ENCODE assay signal across 7 cellular contexts in the genomic region with DNA sequence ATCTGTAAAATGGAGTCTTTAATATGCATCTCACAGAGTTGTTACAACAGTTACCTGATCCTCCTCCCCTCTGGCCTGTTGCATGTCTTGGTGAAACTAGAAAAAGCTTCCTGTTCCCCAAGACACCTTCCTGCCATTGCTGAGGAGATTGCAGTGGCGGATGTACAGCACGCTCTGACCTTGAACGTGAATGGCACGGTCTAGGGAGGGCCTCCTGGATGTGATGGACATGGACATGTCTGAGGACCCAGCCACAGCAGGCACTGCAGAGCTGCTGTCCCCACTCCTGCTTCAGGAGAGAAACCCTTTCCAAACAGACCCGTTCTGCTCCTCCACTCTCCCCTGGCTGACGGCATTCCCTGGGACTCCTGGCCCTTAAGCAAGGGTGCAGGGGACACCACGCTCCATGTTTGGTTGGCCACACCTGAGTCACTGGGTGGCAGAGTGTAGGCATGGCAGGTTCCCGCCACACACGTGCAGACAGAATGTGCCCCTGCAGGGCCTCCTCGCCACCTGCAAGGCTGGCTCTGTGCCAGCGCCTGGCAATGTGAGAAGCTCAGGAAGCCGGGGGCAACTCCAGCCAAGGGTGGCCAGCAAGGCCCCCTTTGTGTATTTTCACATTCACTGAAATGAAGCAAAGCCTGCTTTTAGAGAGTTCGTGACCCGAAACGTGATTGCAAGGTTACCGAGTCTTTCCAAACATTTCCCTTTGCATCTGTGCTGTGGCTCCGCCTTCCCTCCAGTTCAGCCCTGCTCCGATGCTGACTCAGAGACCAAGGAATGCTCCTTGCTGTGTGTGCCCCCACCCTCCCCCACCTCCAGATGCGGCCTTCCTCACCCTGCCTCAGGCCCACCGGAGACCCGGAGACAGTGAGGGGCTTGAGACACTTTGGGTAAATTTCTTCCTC. TPM values are rescaled to one million over a fixed set of nuclear protein-coding genes. Genes with fewer than 3 reads are reported as not detected.
DNase-seq lines count a peak whose midpoint lies in the region; ATAC-seq and TF ChIP-seq lines count a peak whose summit lies in the region.

No MANE protein-coding gene starts in this region.

- peaks cover 0 to 7% (median 0%) of the 10 kb centered on the region in 7 donors for H3K9me3 Mint-ChIP-seq in CD14-positive monocyte

- intact Hi-C loops in CD14-positive monocyte (cut with micrococcal nuclease), result no loop called here

- peak overlapping the region; percentile 93 for H2BK15ac ChIP-seq in neuronal stem cell (ENCODE audit: low read length)

- peak overlapping the region; percentile 36; the same call in 1 of the 2 replicates for H3K9ac ChIP-seq in OCI-LY1 (ENCODE audit: low read length)
- peak overlapping the region; percentile 60 for H3K9ac ChIP-seq in neuronal stem cell (ENCODE audit: low read depth, low read length, poor library complexity)

- no CpG with 5 or more reads among the region's 21 CpGs for WGBS in neuronal stem cell (ENCODE audit: extremely low coverage in 2 of 2, insufficient read length in 2 of 2, insufficient replicate concordance in 1 of 2), 2 donors

- H3K9me3 ChIP-seq in OCI-LY1 (ENCODE audit: low read length), result no peaks in the 10 kb centered on the region
- H3K9me3 ChIP-seq in neuronal stem cell (replicated peaks in 1 of 2; ENCODE audit: control insufficient read depth in 2 of 2, insufficient read depth in 1 of 2, low read depth in 1 of 2, low read length in 2 of 2), result peaks cover 3% of the 10 kb centered on the region in 2 donors

- H4K20me1 ChIP-seq in OCI-LY1 (ENCODE audit: insufficient read depth, low read length), result no peaks in the 10 kb centered on the region

- H3K4me3 ChIP-seq in HL-60 (replicated peaks; ENCODE audit: insufficient read depth, low read length) (no peak overlapping the region), OCI-LY1 (ENCODE audit: low read depth, low read length, poor library complexity, severe bottlenecking) (no peak overlapping the region), neuronal stem cell (ENCODE audit: low read length in 2 of 2) (peak overlapping the region in 1 of 2 donors; percentile 0)

- peak overlapping the region; percentile 17 for H2BK5ac ChIP-seq in neuronal stem cell (ENCODE audit: low read length)

- no peaks in the 10 kb centered on the region; the same call in 1 of the 2 replicates for H3K36me3 ChIP-seq in OCI-LY1 (ENCODE audit: insufficient read depth, low read length)
- no peaks in the 10 kb centered on the region for H3K36me3 ChIP-seq in neuronal stem cell (replicated peaks in 1 of 2; ENCODE audit: control insufficient read depth in 2 of 2, insufficient read depth in 2 of 2, low read length in 2 of 2)

- peak in 1 of 2 experiments; percentile 49 for DNase-seq in HL-60 (ENCODE audit: low read depth in 1 of 2, low spot score in 1 of 2)
- peak; percentile 69 for DNase-seq in fibroblast of gingiva (ENCODE audit: low read depth)
- DNase-seq in neuronal stem cell (ENCODE audit: low spot score), result peak; percentile 70
- DNase-seq in CD14-positive monocyte (ENCODE audit: low spot score), result no peak

- peak overlapping the region; percentile 97 for H2AK5ac ChIP-seq in neuronal stem cell (ENCODE audit: low read depth, low read length)

- no peak overlapping the region for H3K14ac ChIP-seq in neuronal stem cell (ENCODE audit: low read length)

- no peak overlapping the region for H2AFZ ChIP-seq in OCI-LY1 (ENCODE audit: low read length)
- H2AFZ ChIP-seq in neuronal stem cell (ENCODE audit: low read length), result peak overlapping the region; percentile 80

- peaks cover 13% of the 10 kb centered on the region for H3K4me1 Mint-ChIP-seq in CD14-positive monocyte

- peaks cover 0 to 2% (median 0%) of the 10 kb centered on the region in 3 donors for H3K27me3 Mint-ChIP-seq in CD14-positive monocyte (ENCODE audit: low read depth in 3 of 3)

- H3K9me2 ChIP-seq in OCI-LY1 (ENCODE audit: low read depth, low read length), result no peaks in the 10 kb centered on the region

- peak overlapping the region; percentile 73 for H4K91ac ChIP-seq in neuronal stem cell (ENCODE audit: low read depth, low read length, poor library complexity)

- H3K27ac ChIP-seq in HL-60 (replicated peaks) (peak overlapping the region; percentile 45), OCI-LY1 (ENCODE audit: low read depth, low read length, poor library complexity, severe bottlenecking) (peak overlapping the region; percentile 95), neuronal stem cell (replicated peaks; ENCODE audit: low read length) (peak overlapping the region; percentile 71)

- no peak overlapping the region for H3K23ac ChIP-seq in neuronal stem cell (ENCODE audit: low read depth, low read length, poor library complexity)

- H3K4me2 ChIP-seq in OCI-LY1 (ENCODE audit: low read length), result peak overlapping the region; percentile 39; the same call in 1 of the 2 replicates
- H3K4me2 ChIP-seq in neuronal stem cell (ENCODE audit: insufficient read depth, low read length, poor library complexity, severe bottlenecking), result peak overlapping the region; percentile 27

- no peaks in the 10 kb centered on the region for H3K27me3 ChIP-seq in HL-60 (ENCODE audit: insufficient read depth, poor library complexity, severe bottlenecking)
- no peaks in the 10 kb centered on the region for H3K27me3 ChIP-seq in OCI-LY1 (ENCODE audit: insufficient read depth, low read length)
- H3K27me3 ChIP-seq in neuronal stem cell (ENCODE audit: control insufficient read depth in 3 of 3, insufficient read depth in 3 of 3, low read depth in 1 of 3, low read length in 3 of 3), result no peaks in the 10 kb centered on the region

- no peaks in the 10 kb centered on the region for H3F3A ChIP-seq in OCI-LY1 (ENCODE audit: insufficient read depth, low read length)

- no peak overlapping the region for H3K27ac Mint-ChIP-seq in CD14-positive monocyte

- no peak overlapping the region for H2BK12ac ChIP-seq in neuronal stem cell (ENCODE audit: low read length)

- H3K18ac ChIP-seq in neuronal stem cell (ENCODE audit: low read length), result peak overlapping the region; percentile 96

- peak overlapping the region; percentile 74 for H2BK120ac ChIP-seq in neuronal stem cell (ENCODE audit: low read depth, low read length)

- H3K79me2 ChIP-seq in OCI-LY1 (ENCODE audit: insufficient read depth, low read length), result no peaks in the 10 kb centered on the region

- peak overlapping the region in 1 of 2 donors; percentile 51 for H3K4me3 Mint-ChIP-seq in CD14-positive monocyte

- H3K36me3 Mint-ChIP-seq in CD14-positive monocyte, result no peaks in the 10 kb centered on the region

- ATAC-seq in HG03457 (IDR thresholded peaks at IDR 0.05; ENCODE audit: unreplicated experiment) (no peak), HG02798 (IDR thresholded peaks at IDR 0.05; ENCODE audit: poor library complexity, unreplicated experiment) (no peak)

- TF ChIP-seq CTCF in HL-60 (IDR thresholded peaks at IDR 0.05; ENCODE audit: insufficient read depth, low read length), result no peak
- no peak for TF ChIP-seq CTCF in OCI-LY1 (IDR thresholded peaks at IDR 0.05; ENCODE audit: low read length)
- no peak for TF ChIP-seq CTCF in CD14-positive monocyte (IDR thresholded peaks at IDR 0.05)

- peaks cover 72% of the 10 kb centered on the region for H3K4me1 ChIP-seq in OCI-LY1 (ENCODE audit: insufficient read depth, low read length, severe bottlenecking)
- H3K4me1 ChIP-seq in neuronal stem cell (ENCODE audit: control insufficient read depth in 2 of 2, insufficient read depth in 1 of 2, low read depth in 1 of 2, low read length in 2 of 2), result peaks cover 19 to 22% of the 10 kb centered on the region in 2 donors

- H3K4ac ChIP-seq in neuronal stem cell (ENCODE audit: low read length), result no peak overlapping the region

- no peak overlapping the region for H4K8ac ChIP-seq in neuronal stem cell (ENCODE audit: low read depth, low read length)

- no peaks in the 10 kb centered on the region for H3K79me1 ChIP-seq in neuronal stem cell (ENCODE audit: low read depth, low read length)

RNA-seq across cellular contexts. Expression of gene HTRA3, which starts 46.0 kb away (rescaled TPM):
- polyA plus RNA-seq in neuronal stem cell (2013, experiment 1 of 2), result 2.9 TPM
- 2.8 TPM for polyA plus RNA-seq in neuronal stem cell (2013, experiment 2 of 2)
- not detected for polyA plus RNA-seq in CD14-positive monocyte

Comparison
In these comparisons a context has a peak if more than half of its experiments do, and no peak if none do; other contexts are left out.
1. H3K27ac ChIP-seq: peak in every context shown above with its lines; median percentile 95 in OCI-LY1; 71 in neuronal stem cell; 45 in HL-60.